Comparison of ENCODE assay signal across 29 cellular contexts in the genomic region with DNA sequence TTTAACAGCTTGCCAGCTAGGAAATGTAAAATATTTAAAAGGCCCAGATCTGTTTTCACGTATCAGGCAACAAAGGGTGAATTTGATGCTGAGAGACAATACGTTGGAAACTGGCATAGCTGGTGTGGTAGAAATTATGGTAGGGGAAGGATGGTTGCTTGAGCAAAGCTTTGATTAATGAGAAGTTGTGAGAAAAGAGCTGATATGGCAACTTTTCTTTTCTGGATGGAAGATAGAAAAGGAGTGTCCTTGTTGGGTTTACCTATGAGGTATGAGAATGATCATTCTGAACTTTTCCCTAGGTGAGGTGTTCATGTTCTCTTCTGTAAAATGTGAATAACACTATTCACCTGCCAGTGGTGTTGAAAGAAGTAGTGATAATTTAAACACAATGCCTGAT.
"Had no signal": no experiment of that assay in that cellular context is flagged by ENCODE, and none has a peak within 500 bp of the region (broad histone marks: within the 10 kb centered on the region; RNA-seq: fewer than 3 reads in every experiment).

No MANE protein-coding gene starts in this region.

- FAIRE-seq: urothelium cell line had no signal

- H3K36me3 Mint-ChIP-seq: stimulated activated effector memory CD8-positive, alpha-beta T cell treated with anti-CD3 and anti-CD28 coated beads, Interleukin-12 subunit alpha, Interleukin-12 subunit beta, amount 100 ng/mL, for 72 hours; type B pancreatic cell had no signal

- H3K4me1 Mint-ChIP-seq: stimulated activated effector memory CD8-positive, alpha-beta T cell treated with anti-CD3 and anti-CD28 coated beads, Interleukin-12 subunit alpha, Interleukin-12 subunit beta, amount 100 ng/mL, for 72 hours; stimulated activated memory B cell treated with anti-CD40 and anti-IgM and Interleukin-4, amounts not matched to agents 10 μg/mL and 1 μg/mL and 100 μg/mL, for 72 hours; stimulated activated naive B cell treated with anti-CD40 and anti-IgM and Interleukin-4, amounts not matched to agents 10 μg/mL and 1 μg/mL and 100 μg/mL, for 72 hours; stimulated activated naive CD8-positive, alpha-beta T cell treated with anti-CD3 and anti-CD28 coated beads, Interleukin-15, amount 100 ng/mL, for 72 hours had no signal

- H3K36me3 ChIP-seq: stomach, suprapubic skin, thoracic aorta, thyroid gland, tibial artery, tibial nerve, transverse colon, upper lobe of left lung, upper lobe of right lung, uterus, vagina had no signal

- H3K27ac Mint-ChIP-seq: stimulated activated effector memory CD8-positive, alpha-beta T cell treated with anti-CD3 and anti-CD28 coated beads, Interleukin-12 subunit alpha, Interleukin-12 subunit beta, amount 100 ng/mL, for 72 hours; stimulated activated memory B cell treated with anti-CD40 and anti-IgM and Interleukin-4, amounts not matched to agents 10 μg/mL and 1 μg/mL and 100 μg/mL, for 72 hours; stimulated activated naive B cell treated with anti-CD40 and anti-IgM and Interleukin-4, amounts not matched to agents 10 μg/mL and 1 μg/mL and 100 μg/mL, for 72 hours; stimulated activated naive CD8-positive, alpha-beta T cell treated with anti-CD3 and anti-CD28 coated beads, Interleukin-15, amount 100 ng/mL, for 72 hours; stimulated activated naive CD8-positive, alpha-beta T cell treated with anti-CD3 and anti-CD28 coated beads, Interleukin-15, Interleukin-2, amounts not matched to agents 100 ng/mL and 50 ng/mL, for 24 hours; type B pancreatic cell had no signal

- H3K4me1 ChIP-seq: stomach, suprapubic skin, testis, thyroid gland, tibial artery, tibial nerve, transverse colon, upper lobe of left lung, upper lobe of right lung, uterus, vagina had no signal

- H3K27me3 ChIP-seq: stomach, suprapubic skin, testis, thyroid gland, tibial artery, tibial nerve, transverse colon, upper lobe of left lung, upper lobe of right lung, uterus, vagina had no signal

- H3K9me3 ChIP-seq: testis, thoracic aorta, thyroid gland, tibial artery, transverse colon, upper lobe of right lung, uterus, vagina had no signal

- DNase-seq: stimulated activated CD4-positive, alpha-beta T cell treated with anti-CD3 and anti-CD28 coated beads, Interleukin-2, amount 100 ng/mL, for 48 hours; stimulated activated CD4-positive, alpha-beta T cell treated with anti-CD3 and anti-CD28 coated beads, Interleukin-4, amount 100 ng/mL, for 1 hour; stimulated activated CD4-positive, alpha-beta T cell treated with anti-CD3 and anti-CD28 coated beads, Interleukin-4, amount 100 ng/mL, for 24 hours; stimulated activated CD4-positive, alpha-beta T cell treated with anti-CD3 and anti-CD28 coated beads, Interleukin-4, amount 100 ng/mL, for 4 hours; stimulated activated CD8-positive, alpha-beta memory T cell treated with anti-CD3 and anti-CD28 coated beads, Interleukin-4, amount 100 ng/mL, for 48 hours; stimulated activated naive B cell treated with anti-CD40 and anti-IgM and Interleukin-4, amounts not matched to agents 10 μg/mL and 1 μg/mL and 100 μg/mL, for 72 hours; stimulated activated naive CD4-positive, alpha-beta T cell; stimulated activated naive CD4-positive, alpha-beta T cell treated with Interleukin-2 at 50 U/mL for 16 hours; stimulated activated naive CD8-positive, alpha-beta T cell treated with anti-CD3 and anti-CD28 coated beads, Interleukin-15, amount 100 ng/mL, for 72 hours; stimulated activated naive CD8-positive, alpha-beta T cell treated with anti-CD3 and anti-CD28 coated beads, Interleukin-15, Interleukin-2, amounts not matched to agents 100 U/mL and 50 U/mL, for 24 hours; stomach; substantia nigra; testis; thyroid gland; tibial artery; transverse colon; trophoblast cell; upper lobe of left lung; upper lobe of right lung; uterus had no signal

- H3K27ac ChIP-seq: stomach, suprapubic skin, testis, thoracic aorta, thyroid gland, tibial artery, tibial nerve, transverse colon, upper lobe of left lung, upper lobe of right lung, uterus, vagina had no signal

- H3K9me3 Mint-ChIP-seq: type B pancreatic cell had no signal

- H3K27me3 Mint-ChIP-seq: stimulated activated naive CD8-positive, alpha-beta T cell treated with anti-CD3 and anti-CD28 coated beads, Interleukin-15, amount 100 ng/mL, for 72 hours; stimulated activated naive CD8-positive, alpha-beta T cell treated with anti-CD3 and anti-CD28 coated beads, Interleukin-15, Interleukin-2, amounts not matched to agents 100 ng/mL and 50 ng/mL, for 24 hours had no signal

- H3K4me3 Mint-ChIP-seq: stimulated activated effector memory CD8-positive, alpha-beta T cell treated with anti-CD3 and anti-CD28 coated beads, Interleukin-12 subunit alpha, Interleukin-12 subunit beta, amount 100 ng/mL, for 72 hours; stimulated activated memory B cell treated with anti-CD40 and anti-IgM and Interleukin-4, amounts not matched to agents 10 μg/mL and 1 μg/mL and 100 μg/mL, for 72 hours; stimulated activated naive B cell treated with anti-CD40 and anti-IgM and Interleukin-4, amounts not matched to agents 10 μg/mL and 1 μg/mL and 100 μg/mL, for 72 hours; stimulated activated naive CD8-positive, alpha-beta T cell treated with anti-CD3 and anti-CD28 coated beads, Interleukin-15, amount 100 ng/mL, for 72 hours; stimulated activated naive CD8-positive, alpha-beta T cell treated with anti-CD3 and anti-CD28 coated beads, Interleukin-15, Interleukin-2, amounts not matched to agents 100 ng/mL and 50 ng/mL, for 24 hours; type B pancreatic cell had no signal

- ATAC-seq: stimulated activated effector memory CD8-positive, alpha-beta T cell treated with anti-CD3 and anti-CD28 coated beads, Interleukin-12 subunit alpha, Interleukin-12 subunit beta, amount 100 ng/mL, for 72 hours; stimulated activated memory B cell treated with anti-CD40 and anti-IgM and Interleukin-4, amounts not matched to agents 10 μg/mL and 1 μg/mL and 100 μg/mL, for 72 hours; stimulated activated naive B cell treated with anti-CD40 and anti-IgM and Interleukin-4, amounts not matched to agents 10 μg/mL and 1 μg/mL and 100 μg/mL, for 72 hours; stimulated activated naive CD8-positive, alpha-beta T cell treated with anti-CD3 and anti-CD28 coated beads, Interleukin-15, amount 100 ng/mL, for 72 hours; stimulated activated naive CD8-positive, alpha-beta T cell treated with anti-CD3 and anti-CD28 coated beads, Interleukin-15, Interleukin-2, amounts not matched to agents 100 U/mL and 50 U/mL, for 24 hours; upper lobe of right lung had no signal

- H3K4me3 ChIP-seq: stomach, suprapubic skin, testis, thoracic aorta, thyroid gland, tibial artery, tibial nerve, transverse colon, upper lobe of left lung, upper lobe of right lung, uterus, vagina had no signal
